Comparison of ENCODE assay signal across 12 cellular contexts in genomic region chr18:12279781-12280531, GRCh38. TPM values are rescaled to one million over a fixed set of nuclear protein-coding genes. Genes with fewer than 3 reads are reported as not detected.
DNase-seq lines count a peak whose midpoint lies in the region; ATAC-seq, FAIRE-seq and TF ChIP-seq lines count a peak whose summit lies in the region.
"Had no signal": no experiment of that assay in that cellular context is flagged by ENCODE, and none has a peak within 500 bp of the region (broad histone marks: within the 10 kb centered on the region; RNA-seq: fewer than 3 reads in every experiment).

No MANE protein-coding gene starts in this region.

- peaks cover 3 to 21% of the 10 kb centered on the region in 2 donors for H3K4me1 ChIP-seq in ascending aorta
- peaks cover 43% of the 10 kb centered on the region for H3K4me1 ChIP-seq in osteoblast (ENCODE audit: insufficient read depth, low read length)

- no peak for TF ChIP-seq CTCF in ascending aorta (IDR thresholded peaks at IDR 0.05)
- no peak for TF ChIP-seq CTCF in osteoblast (IDR thresholded peaks at IDR 0.05; ENCODE audit: extremely low read depth, low read depth, low read length)

- peak overlapping the region; percentile 95 to 99 for H3K27ac ChIP-seq in ascending aorta
- H3K27ac ChIP-seq in osteoblast (ENCODE audit: low read depth, low read length) = peak overlapping the region; percentile 95
- H3K27ac ChIP-seq: KMS-11 had no signal

- ATAC-seq in Right ventricle myocardium superior (ENCODE audit: poor library complexity) (peak; percentile 42), SK-N-SH treated with all-trans-retinoic acid at 6 μM for 48 hours (no peak)

- peak; percentile 67 for FAIRE-seq in urothelium cell line (lab: Jason Lieb, UNC)

- H3K27me3 ChIP-seq in ascending aorta (no peaks in the 10 kb centered on the region), osteoblast (ENCODE audit: insufficient read depth, low read length) (no peaks in the 10 kb centered on the region)

- no peaks in the 10 kb centered on the region for H3K9me3 ChIP-seq in ascending aorta
- H3K9me3 ChIP-seq in osteoblast (ENCODE audit: low read depth, low read length) = no peaks in the 10 kb centered on the region

- peaks cover 12% of the 10 kb centered on the region for H3K79me2 ChIP-seq in osteoblast (ENCODE audit: insufficient read depth, low read length)

- H3K36me3 ChIP-seq in ascending aorta (no peaks in the 10 kb centered on the region), osteoblast (ENCODE audit: insufficient read depth, low read length) (no peaks in the 10 kb centered on the region)

- H3K4me3 ChIP-seq in ascending aorta = peak overlapping the region; percentile 38 to 66
- H3K4me3 ChIP-seq in osteoblast (ENCODE audit: insufficient read depth, low read length) = peak overlapping the region; percentile 69

- intact Hi-C loops in ascending aorta (cut with DNase I) = loop anchor here (1.0 to 10.0 kb wide), 5 partner anchors 7 to 1225 kb away; partner anchors contain the start of genes AFG3L2 and TUBB6
- intact Hi-C loops in Right ventricle myocardium superior (cut with DNase I) = loop anchor here (5.0 kb wide), 1 partner anchor 37 kb away; no protein-coding TSS in a partner anchor

- peak overlapping the region; percentile 89 for H2AFZ ChIP-seq in osteoblast (ENCODE audit: low read length)

- DNase-seq in ascending aorta (ENCODE audit: low spot score in 2 of 2) = no peak
- peak; percentile 66 for DNase-seq in Right ventricle myocardium superior
- no peak for DNase-seq in osteoblast (ENCODE audit: insufficient read length, low spot score, missing footprints)
- DNase-seq in urothelium cell line (ENCODE audit: low spot score) = no peak
- DNase-seq in stimulated activated CD4-positive, alpha-beta T cell treated with anti-CD3 and anti-CD28 coated beads, Interleukin-4, amount 100 ng/mL, for 24 hours = no peak
- DNase-seq in amniotic stem cell (lab: John Stamatoyannopoulos, UW) = no peak
- no peak for DNase-seq in stimulated activated naive CD4-positive, alpha-beta T cell treated with Interleukin-2 at 50 U/mL for 16 hours (lab: John Stamatoyannopoulos, UW)
- DNase-seq: activated CD4-positive, alpha-beta T cell treated with anti-CD3 and anti-CD28 coated beads for 1 hour; NCI-H446 treated with DMSO at 0.1 percent for 48 hours; SIG-M5 had no signal

- H3K4me2 ChIP-seq in osteoblast (ENCODE audit: insufficient read depth, low read length) = peak overlapping the region; percentile 81
- H3K4me2 ChIP-seq: KMS-11 had no signal

- H4K20me1 ChIP-seq in osteoblast (ENCODE audit: insufficient read depth, low read length) = no peaks in the 10 kb centered on the region

TF ChIP-seq in SK-N-SH treated with all-trans-retinoic acid at 6 μM for 48 hours, 23 proteins besides CTCF, POLR2A, EP300 and RAD21:
- TF ChIP-seq TOX (CRISPR knock-in tag; IDR thresholded peaks at IDR 0.05; ENCODE audit: borderline replicate concordance) (no peak), CSRNP3 (CRISPR knock-in tag; IDR thresholded peaks at IDR 0.05) (no peak), PPARA (CRISPR knock-in tag; IDR thresholded peaks at IDR 0.05; ENCODE audit: borderline replicate concordance) (no peak), ZNF8 (CRISPR knock-in tag; IDR thresholded peaks at IDR 0.05) (no peak)

RNA-seq across cellular contexts. Expression of gene CIDEA, which starts 25.8 kb away (rescaled TPM):
- total RNA-seq in ascending aorta (not detected), Right ventricle myocardium superior (0.91 TPM), osteoblast (not detected in 2 replicates)

RNA-seq across cellular contexts. Expression of gene TUBB6, which starts 28.1 kb away (rescaled TPM):
- total RNA-seq in ascending aorta = 800 TPM
- 94.6 TPM for total RNA-seq in Right ventricle myocardium superior
- 312 and 425 TPM in 2 replicates for total RNA-seq in osteoblast
